Comparison of ENCODE assay signal across 24 cellular contexts in genomic region chr6:65071480-65071879, GRCh38.
"Had no signal": no experiment of that assay in that cellular context is flagged by ENCODE, and none has a peak within 500 bp of the region (broad histone marks: within the 10 kb centered on the region; RNA-seq: fewer than 3 reads in every experiment).

No MANE protein-coding gene starts in this region.

- H3K9me3 ChIP-seq: colonic mucosa, esophagus muscularis mucosa, esophagus squamous epithelium, gastrocnemius medialis, gastroesophageal sphincter, heart left ventricle, heart right ventricle had no signal

- H3K27me3 ChIP-seq: colonic mucosa, dorsolateral prefrontal cortex, esophagus muscularis mucosa, esophagus squamous epithelium, foreskin keratinocyte, gastrocnemius medialis, gastroesophageal sphincter, heart left ventricle, heart right ventricle had no signal

- H3K27ac Mint-ChIP-seq: dendritic cell treated with granulocyte-macrophage colony-stimulating factor and Interleukin-4, amounts not matched to agents 40 ng/mL and 50 ng/mL, for 4 days; effector memory CD8-positive, alpha-beta T cell; endodermal cell had no signal

- H3K27ac ChIP-seq: colonic mucosa, coronary artery, dorsolateral prefrontal cortex, epithelial cell of prostate, esophagus muscularis mucosa, esophagus squamous epithelium, foreskin keratinocyte, gastrocnemius medialis, gastroesophageal sphincter, heart left ventricle, heart right ventricle had no signal

- H3K4me1 Mint-ChIP-seq: endodermal cell had no signal

- DNase-seq: colonic mucosa; cortex of kidney; dermis blood vessel endothelial cell; dorsolateral prefrontal cortex; effector CD4-positive, alpha-beta T cell; effector CD8-positive, alpha-beta T cell; effector memory CD4-positive, alpha-beta T cell; effector memory CD8-positive, alpha-beta T cell; endodermal cell; erythroblast; esophagus squamous epithelium; foreskin fibroblast; foreskin keratinocyte; foreskin melanocyte; gastrocnemius medialis; glutamatergic neuron; head of caudate nucleus; heart left ventricle; heart right ventricle had no signal

- H3K36me3 ChIP-seq: colonic mucosa, esophagus muscularis mucosa, esophagus squamous epithelium, gastrocnemius medialis, gastroesophageal sphincter, heart left ventricle, heart right ventricle had no signal

- H3K4me3 Mint-ChIP-seq: dendritic cell treated with granulocyte-macrophage colony-stimulating factor and Interleukin-4, amounts not matched to agents 40 ng/mL and 50 ng/mL, for 4 days; effector memory CD8-positive, alpha-beta T cell; endodermal cell had no signal

- H3K9me3 Mint-ChIP-seq: dendritic cell treated with granulocyte-macrophage colony-stimulating factor and Interleukin-4, amounts not matched to agents 40 ng/mL and 50 ng/mL, for 4 days; endodermal cell had no signal

- H3K27me3 Mint-ChIP-seq: dendritic cell treated with granulocyte-macrophage colony-stimulating factor and Interleukin-4, amounts not matched to agents 40 ng/mL and 50 ng/mL, for 4 days; effector memory CD8-positive, alpha-beta T cell had no signal

- H3K4me3 ChIP-seq: colonic mucosa, coronary artery, dorsolateral prefrontal cortex, esophagus muscularis mucosa, esophagus squamous epithelium, gastrocnemius medialis, gastroesophageal sphincter, heart left ventricle, heart right ventricle had no signal
